Comparison of ENCODE assay signal across 1 cellular context in the genomic region with DNA sequence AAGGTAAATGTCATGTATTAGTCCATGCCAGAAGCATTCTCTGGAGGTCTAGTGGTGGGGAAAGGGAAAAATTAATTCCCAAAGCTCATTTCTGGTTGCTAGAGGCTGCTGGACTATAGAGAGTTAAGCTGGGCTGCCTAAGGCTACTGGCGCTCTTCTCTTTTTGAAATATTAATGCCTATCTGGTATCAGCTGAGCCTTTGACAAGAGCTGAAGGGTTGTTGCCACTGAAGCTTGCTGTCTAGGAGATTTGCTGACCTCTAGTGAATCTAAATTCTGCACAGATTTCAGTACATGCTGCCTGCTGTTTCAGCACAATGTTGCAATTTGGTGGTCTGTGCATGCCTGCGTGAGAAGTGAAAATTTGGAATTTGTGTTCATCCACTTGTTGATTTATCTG.
TF ChIP-seq lines count a peak whose summit lies in the region.

No MANE protein-coding gene starts in this region.

TF ChIP-seq in SK-N-SH treated with all-trans-retinoic acid at 6 μM for 48 hours, 23 proteins besides CTCF, POLR2A, EP300 and RAD21 (continued from another document):
- TF ChIP-seq, protein P1, sequence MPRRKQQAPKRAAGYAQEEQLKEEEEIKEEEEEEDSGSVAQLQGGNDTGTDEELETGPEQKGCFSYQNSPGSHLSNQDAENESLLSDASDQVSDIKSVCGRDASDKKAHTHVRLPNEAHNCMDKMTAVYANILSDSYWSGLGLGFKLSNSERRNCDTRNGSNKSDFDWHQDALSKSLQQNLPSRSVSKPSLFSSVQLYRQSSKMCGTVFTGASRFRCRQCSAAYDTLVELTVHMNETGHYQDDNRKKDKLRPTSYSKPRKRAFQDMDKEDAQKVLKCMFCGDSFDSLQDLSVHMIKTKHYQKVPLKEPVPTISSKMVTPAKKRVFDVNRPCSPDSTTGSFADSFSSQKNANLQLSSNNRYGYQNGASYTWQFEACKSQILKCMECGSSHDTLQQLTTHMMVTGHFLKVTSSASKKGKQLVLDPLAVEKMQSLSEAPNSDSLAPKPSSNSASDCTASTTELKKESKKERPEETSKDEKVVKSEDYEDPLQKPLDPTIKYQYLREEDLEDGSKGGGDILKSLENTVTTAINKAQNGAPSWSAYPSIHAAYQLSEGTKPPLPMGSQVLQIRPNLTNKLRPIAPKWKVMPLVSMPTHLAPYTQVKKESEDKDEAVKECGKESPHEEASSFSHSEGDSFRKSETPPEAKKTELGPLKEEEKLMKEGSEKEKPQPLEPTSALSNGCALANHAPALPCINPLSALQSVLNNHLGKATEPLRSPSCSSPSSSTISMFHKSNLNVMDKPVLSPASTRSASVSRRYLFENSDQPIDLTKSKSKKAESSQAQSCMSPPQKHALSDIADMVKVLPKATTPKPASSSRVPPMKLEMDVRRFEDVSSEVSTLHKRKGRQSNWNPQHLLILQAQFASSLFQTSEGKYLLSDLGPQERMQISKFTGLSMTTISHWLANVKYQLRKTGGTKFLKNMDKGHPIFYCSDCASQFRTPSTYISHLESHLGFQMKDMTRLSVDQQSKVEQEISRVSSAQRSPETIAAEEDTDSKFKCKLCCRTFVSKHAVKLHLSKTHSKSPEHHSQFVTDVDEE (CRISPR knock-in tag; IDR thresholded peaks at IDR 0.05): no peak
- TF ChIP-seq TCF4 (CRISPR knock-in tag; IDR thresholded peaks at IDR 0.05; ENCODE audit: borderline replicate concordance) (no peak), ZC3H10 (CRISPR knock-in tag; IDR thresholded peaks at IDR 0.05) (no peak)
- TF ChIP-seq, protein P2, sequence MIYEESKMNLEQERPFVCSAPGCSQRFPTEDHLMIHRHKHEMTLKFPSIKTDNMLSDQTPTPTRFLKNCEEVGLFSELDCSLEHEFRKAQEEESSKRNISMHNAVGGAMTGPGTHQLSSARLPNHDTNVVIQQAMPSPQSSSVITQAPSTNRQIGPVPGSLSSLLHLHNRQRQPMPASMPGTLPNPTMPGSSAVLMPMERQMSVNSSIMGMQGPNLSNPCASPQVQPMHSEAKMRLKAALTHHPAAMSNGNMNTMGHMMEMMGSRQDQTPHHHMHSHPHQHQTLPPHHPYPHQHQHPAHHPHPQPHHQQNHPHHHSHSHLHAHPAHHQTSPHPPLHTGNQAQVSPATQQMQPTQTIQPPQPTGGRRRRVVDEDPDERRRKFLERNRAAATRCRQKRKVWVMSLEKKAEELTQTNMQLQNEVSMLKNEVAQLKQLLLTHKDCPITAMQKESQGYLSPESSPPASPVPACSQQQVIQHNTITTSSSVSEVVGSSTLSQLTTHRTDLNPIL (CRISPR knock-in tag; IDR thresholded peaks at IDR 0.05; ENCODE audit: low read depth): no peak
- TF ChIP-seq, protein P3, sequence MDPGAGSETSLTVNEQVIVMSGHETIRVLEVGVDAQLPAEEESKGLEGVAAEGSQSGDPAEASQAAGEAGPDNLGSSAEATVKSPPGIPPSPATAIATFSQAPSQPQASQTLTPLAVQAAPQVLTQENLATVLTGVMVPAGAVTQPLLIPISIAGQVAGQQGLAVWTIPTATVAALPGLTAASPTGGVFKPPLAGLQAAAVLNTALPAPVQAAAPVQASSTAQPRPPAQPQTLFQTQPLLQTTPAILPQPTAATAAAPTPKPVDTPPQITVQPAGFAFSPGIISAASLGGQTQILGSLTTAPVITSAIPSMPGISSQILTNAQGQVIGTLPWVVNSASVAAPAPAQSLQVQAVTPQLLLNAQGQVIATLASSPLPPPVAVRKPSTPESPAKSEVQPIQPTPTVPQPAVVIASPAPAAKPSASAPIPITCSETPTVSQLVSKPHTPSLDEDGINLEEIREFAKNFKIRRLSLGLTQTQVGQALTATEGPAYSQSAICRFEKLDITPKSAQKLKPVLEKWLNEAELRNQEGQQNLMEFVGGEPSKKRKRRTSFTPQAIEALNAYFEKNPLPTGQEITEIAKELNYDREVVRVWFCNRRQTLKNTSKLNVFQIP (CRISPR knock-in tag; IDR thresholded peaks at IDR 0.05; ENCODE audit: borderline replicate concordance, low read depth): no peak
- TF ChIP-seq, protein P4, sequence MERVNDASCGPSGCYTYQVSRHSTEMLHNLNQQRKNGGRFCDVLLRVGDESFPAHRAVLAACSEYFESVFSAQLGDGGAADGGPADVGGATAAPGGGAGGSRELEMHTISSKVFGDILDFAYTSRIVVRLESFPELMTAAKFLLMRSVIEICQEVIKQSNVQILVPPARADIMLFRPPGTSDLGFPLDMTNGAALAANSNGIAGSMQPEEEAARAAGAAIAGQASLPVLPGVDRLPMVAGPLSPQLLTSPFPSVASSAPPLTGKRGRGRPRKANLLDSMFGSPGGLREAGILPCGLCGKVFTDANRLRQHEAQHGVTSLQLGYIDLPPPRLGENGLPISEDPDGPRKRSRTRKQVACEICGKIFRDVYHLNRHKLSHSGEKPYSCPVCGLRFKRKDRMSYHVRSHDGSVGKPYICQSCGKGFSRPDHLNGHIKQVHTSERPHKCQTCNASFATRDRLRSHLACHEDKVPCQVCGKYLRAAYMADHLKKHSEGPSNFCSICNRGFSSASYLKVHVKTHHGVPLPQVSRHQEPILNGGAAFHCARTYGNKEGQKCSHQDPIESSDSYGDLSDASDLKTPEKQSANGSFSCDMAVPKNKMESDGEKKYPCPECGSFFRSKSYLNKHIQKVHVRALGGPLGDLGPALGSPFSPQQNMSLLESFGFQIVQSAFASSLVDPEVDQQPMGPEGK (CRISPR knock-in tag; IDR thresholded peaks at IDR 0.05; ENCODE audit: borderline replicate concordance): no peak
TF ChIP-seq in SK-N-SH treated with all-trans-retinoic acid at 6 μM for 48 hours: peak in this region for 0.
